ENCODE assay signal across 6 cellular contexts in the genomic region with DNA sequence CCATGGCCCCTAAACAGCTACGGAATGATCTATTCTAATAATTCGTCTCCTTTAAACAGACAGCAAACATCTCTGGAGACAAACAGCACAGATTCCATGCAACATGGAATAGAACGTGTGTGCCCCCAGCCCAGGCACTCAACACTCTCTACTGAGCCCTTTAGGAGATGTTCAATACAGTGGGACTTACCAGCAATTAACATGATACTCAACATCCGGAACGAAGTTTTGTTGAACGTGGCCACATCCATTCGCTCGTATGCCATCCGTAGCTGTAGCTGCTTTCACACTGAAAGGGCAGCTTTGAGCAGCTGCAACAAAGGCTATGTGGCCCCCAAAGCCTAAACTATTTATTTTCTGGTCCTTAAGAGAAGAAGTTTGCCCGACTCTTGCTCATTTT.
"Had no signal": no experiment of that assay in that cellular context is flagged by ENCODE, and none has a peak within 500 bp of the region (broad histone marks: within the 10 kb centered on the region; RNA-seq: fewer than 3 reads in every experiment).

No MANE protein-coding gene starts in this region.

- H3K79me2 ChIP-seq: parathyroid adenoma had no signal

- H3K27ac ChIP-seq: breast epithelium, parathyroid adenoma, transverse colon had no signal

- H3K4me3 ChIP-seq: transverse colon had no signal

- H2AFZ ChIP-seq: parathyroid adenoma had no signal

- H3K36me3 ChIP-seq: breast epithelium, transverse colon had no signal

- H3K4me3 Mint-ChIP-seq: activated B cell treated with CpG ODN at 0.5 μM for 24 hours; stimulated activated memory B cell treated with anti-CD40 and anti-IgM and Interleukin-4, amounts not matched to agents 10 μg/mL and 1 μg/mL and 100 μg/mL, for 72 hours had no signal

- H3K9me3 ChIP-seq: breast epithelium, transverse colon had no signal

- H3K36me3 Mint-ChIP-seq: stimulated activated memory B cell treated with anti-CD40 and anti-IgM and Interleukin-4, amounts not matched to agents 10 μg/mL and 1 μg/mL and 100 μg/mL, for 72 hours had no signal

- H3K4me1 Mint-ChIP-seq: stimulated activated memory B cell treated with anti-CD40 and anti-IgM and Interleukin-4, amounts not matched to agents 10 μg/mL and 1 μg/mL and 100 μg/mL, for 72 hours had no signal

- H3K9ac ChIP-seq: parathyroid adenoma had no signal

- H3K27me3 ChIP-seq: breast epithelium had no signal

- DNase-seq: activated B cell treated with CpG ODN at 0.5 μM for 24 hours had no signal

- H3K4me1 ChIP-seq: breast epithelium, parathyroid adenoma had no signal

- H3K9me3 Mint-ChIP-seq: activated B cell treated with CpG ODN at 0.5 μM for 24 hours; immature natural killer cell; stimulated activated memory B cell treated with anti-CD40 and anti-IgM and Interleukin-4, amounts not matched to agents 10 μg/mL and 1 μg/mL and 100 μg/mL, for 72 hours had no signal

- ATAC-seq: stimulated activated memory B cell treated with anti-CD40 and anti-IgM and Interleukin-4, amounts not matched to agents 10 μg/mL and 1 μg/mL and 100 μg/mL, for 72 hours had no signal

- H3K27ac Mint-ChIP-seq: activated B cell treated with CpG ODN at 0.5 μM for 24 hours; stimulated activated memory B cell treated with anti-CD40 and anti-IgM and Interleukin-4, amounts not matched to agents 10 μg/mL and 1 μg/mL and 100 μg/mL, for 72 hours had no signal
